ENCODE assay signal across 8 cellular contexts in the genomic region with DNA sequence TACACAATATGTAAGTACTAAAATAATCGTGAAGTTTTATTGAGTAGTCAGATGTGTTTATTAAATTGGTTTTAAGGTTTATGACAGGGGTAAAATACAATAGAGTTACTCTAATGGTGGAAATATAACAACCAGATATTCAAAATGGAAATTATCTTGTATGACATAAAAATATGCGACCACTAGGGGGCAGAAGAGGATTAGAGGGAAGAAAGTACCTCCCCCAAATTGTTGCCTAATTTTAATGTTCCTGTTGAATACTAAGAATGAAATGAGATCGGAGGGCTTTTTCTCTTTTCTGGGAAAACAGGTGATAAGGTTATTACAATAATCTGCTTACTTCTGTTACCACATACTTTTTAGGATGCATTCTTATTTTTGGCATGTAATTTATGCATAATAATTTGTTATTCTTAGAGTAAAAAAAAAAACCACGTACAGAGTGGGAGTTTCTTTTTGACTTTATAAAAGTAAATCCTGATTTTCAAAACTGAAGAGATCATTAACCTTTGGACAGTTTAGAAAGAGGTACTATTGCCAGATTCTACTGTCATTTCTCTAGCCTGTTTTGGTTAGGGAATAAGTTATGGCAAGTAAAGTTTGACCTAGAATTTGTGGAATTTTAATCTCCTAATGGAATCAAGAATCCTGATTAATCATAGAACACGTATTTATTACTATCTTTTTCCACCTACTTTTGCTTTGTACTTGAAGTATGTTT.
A peak's percentile ranks its signal among the peaks of the same experiment; 100 is the strongest.
DNase-seq lines count a peak whose midpoint lies in the region; ATAC-seq and TF ChIP-seq lines count a peak whose summit lies in the region.

No MANE protein-coding gene starts in this region.

- H3K36me3 ChIP-seq in ACC112 (ENCODE audit: insufficient read depth, low read length): no peaks in the 10 kb centered on the region
- H3K36me3 ChIP-seq in body of pancreas (replicated peaks in 1 of 2; ENCODE audit: insufficient read depth in 1 of 2, low read depth in 2 of 2): no peaks in the 10 kb centered on the region
- H3K36me3 ChIP-seq in kidney epithelial cell (ENCODE audit: control insufficient read depth, insufficient read depth, low read length): no peaks in the 10 kb centered on the region
- H3K36me3 ChIP-seq in upper lobe of right lung: no peaks in the 10 kb centered on the region

- peak overlapping the region; percentile 47 for H2AFZ ChIP-seq in ACC112 (ENCODE audit: low read length, unreplicated experiment)

- DNase-seq in GM03348 (ENCODE audit: low spot score) (peak; percentile 60), NCI-H748 treated with DMSO at 0.1 percent for 48 hours (lab: John Stamatoyannopoulos, UW) (peak; percentile 41), body of pancreas (peak in 1 of 4 donors; percentile 5), kidney epithelial cell (ENCODE audit: low read depth) (no peak), upper lobe of right lung (no peak)

- H3K27ac ChIP-seq in ACC112 (ENCODE audit: low read depth, low read length) (no peak overlapping the region), body of pancreas (no peak overlapping the region), upper lobe of right lung (no peak overlapping the region)

- H3K4me1 ChIP-seq in ACC112 (ENCODE audit: control insufficient read depth, insufficient read depth, low read length, unreplicated experiment) (peaks cover 4% of the 10 kb centered on the region), body of pancreas (no peaks in the 10 kb centered on the region), upper lobe of right lung (no peaks in the 10 kb centered on the region)

- H3K9me3 ChIP-seq in body of pancreas: no peaks in the 10 kb centered on the region
- H3K9me3 ChIP-seq in upper lobe of right lung: no peaks in the 10 kb centered on the region

- TF ChIP-seq CTCF in body of pancreas (IDR thresholded peaks at IDR 0.05) (peak; percentile 46 to 68 (median 56)), kidney epithelial cell (IDR thresholded peaks at IDR 0.05; ENCODE audit: insufficient read depth, low read length, poor library complexity, severe bottlenecking) (peak; percentile 54), upper lobe of right lung (IDR thresholded peaks at IDR 0.05) (peak; percentile 79)

- H3K27me3 ChIP-seq in ACC112 (ENCODE audit: insufficient read depth, low read length) (no peaks in the 10 kb centered on the region), body of pancreas (no peaks in the 10 kb centered on the region), kidney epithelial cell (ENCODE audit: control insufficient read depth, insufficient read depth, low read length) (no peaks in the 10 kb centered on the region), upper lobe of right lung (no peaks in the 10 kb centered on the region)

- TF ChIP-seq POLR2A in body of pancreas (IDR thresholded peaks at IDR 0.05): no peak

- 16 to 19% methylated on average over 5 of the region's 5 CpGs for WGBS in body of pancreas, 2 donors

- peak; percentile 54 for ATAC-seq in HG03378 (IDR thresholded peaks at IDR 0.05; ENCODE audit: unreplicated experiment)
- ATAC-seq in body of pancreas: peak; percentile 53
- ATAC-seq in upper lobe of right lung: peak; percentile 79
- ATAC-seq in HG03025 (IDR thresholded peaks at IDR 0.05; ENCODE audit: low FRiP score, unreplicated experiment): no peak

- peak overlapping the region; percentile 61 for H3K4me3 ChIP-seq in ACC112 (ENCODE audit: low read depth, low read length)
- no peak overlapping the region for H3K4me3 ChIP-seq in body of pancreas
- H3K4me3 ChIP-seq in kidney epithelial cell (ENCODE audit: low read depth, low read length): no peak overlapping the region
- peak overlapping the region; percentile 11 for H3K4me3 ChIP-seq in upper lobe of right lung

- H3K79me2 ChIP-seq in ACC112 (ENCODE audit: control insufficient read depth, insufficient read depth, low read length, unreplicated experiment): no peaks in the 10 kb centered on the region

- intact Hi-C loops in body of pancreas (cut with DNase I): no loop called here
- intact Hi-C loops in upper lobe of right lung (cut with DNase I): no loop called here

Comparison
In these comparisons a context has a peak if more than half of its experiments do, and no peak if none do; other contexts are left out.
1. H3K4me3 ChIP-seq: peak in ACC112 (single experiment) and upper lobe of right lung (single experiment); none in body of pancreas (0 of 2) and kidney epithelial cell (single experiment).
2. DNase-seq: peak in GM03348 (single experiment) and NCI-H748 treated with DMSO at 0.1 percent for 48 hours (single experiment); none in kidney epithelial cell (single experiment) and upper lobe of right lung (single experiment).
3. Peak in every context shown above with its lines, with median percentiles within 50 percentile points of each other: CTCF ChIP-seq.